ENCODE assay signal across 8 cellular contexts in the genomic region with DNA sequence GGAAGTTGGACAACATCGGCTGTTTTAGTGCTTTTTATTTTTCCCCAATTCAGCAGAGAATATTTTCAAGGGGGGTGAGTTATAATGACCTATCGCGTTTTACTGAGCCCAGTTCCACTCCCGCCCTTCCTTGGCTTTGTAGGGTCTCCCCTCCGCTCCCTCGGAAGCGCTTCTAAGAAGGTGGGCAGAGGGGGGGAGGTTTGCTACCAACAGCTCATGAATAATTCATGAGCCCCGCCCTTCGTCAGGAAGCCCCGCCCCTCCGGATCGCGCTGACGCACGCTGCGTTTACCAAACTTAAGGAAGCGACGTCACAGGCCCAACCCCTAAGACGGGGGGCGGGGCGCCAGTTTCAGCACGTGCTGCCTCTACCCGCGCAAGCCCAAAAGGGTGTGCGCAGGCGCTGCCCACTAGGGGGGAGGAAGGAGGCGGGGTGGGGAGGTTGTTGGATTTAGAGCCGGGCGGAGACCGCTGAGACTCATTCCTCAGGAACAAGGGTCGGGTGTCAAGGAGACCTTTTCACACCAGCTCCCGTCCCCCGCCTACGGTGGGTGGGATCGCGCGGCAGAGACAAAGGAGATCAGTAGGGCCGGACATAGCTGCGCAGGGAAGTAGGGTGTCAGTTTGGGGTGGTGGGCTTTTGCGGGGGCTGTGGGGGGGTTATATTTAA. TPM values are rescaled to one million over a fixed set of nuclear protein-coding genes. Genes with fewer than 3 reads are reported as not detected.
DNase-seq lines count a peak whose midpoint lies in the region; ATAC-seq, FAIRE-seq and TF ChIP-seq lines count a peak whose summit lies in the region.

No MANE protein-coding gene starts in this region.

- H3K4me1 ChIP-seq in A549 = peaks cover 26% of the 10 kb centered on the region; the same call in 2 of the 3 replicates
- H3K4me1 ChIP-seq in mammary epithelial cell (ENCODE audit: insufficient read depth, low read length) = peaks cover 20% of the 10 kb centered on the region
- peaks cover 28% of the 10 kb centered on the region for H3K4me1 ChIP-seq in skeletal muscle satellite cell (ENCODE audit: control insufficient read depth, insufficient read depth, low read length)

- TF ChIP-seq EP300 in A549 (IDR thresholded peaks at IDR 0.05) = no peak

- TF ChIP-seq RAD21 in A549 (conservative IDR thresholded peaks at IDR 0.05 in 1 of 2, IDR thresholded peaks at IDR 0.05 in 1 of 2) = no peak

- no peaks in the 10 kb centered on the region for H4K20me1 ChIP-seq in mammary epithelial cell (ENCODE audit: insufficient read depth, low read length)

- CTCF ChIA-PET in A549 (lab: Yijun Ruan, JAX) (interaction anchor here (1.0 to 1.8 kb wide), 5 partner anchors 11 to 54 kb away, joined by 3 to 7 read pairs (median 3); no protein-coding TSS in a partner anchor), mammary epithelial cell (lab: Charles Lee; ENCODE audit: low non-redundant PET) (no interaction called here)

- H3K9me3 ChIP-seq in A549 (peaks cover 5% of the 10 kb centered on the region; the same call in 1 of the 3 replicates), WERI-Rb-1 (ENCODE audit: severe bottlenecking) (no peaks in the 10 kb centered on the region), mammary epithelial cell (replicated peaks; ENCODE audit: insufficient read depth, low read length) (no peaks in the 10 kb centered on the region), iPS-18c (ENCODE audit: control insufficient read depth, insufficient read depth, low read length) (peaks cover 5% of the 10 kb centered on the region), skeletal muscle satellite cell (replicated peaks; ENCODE audit: low read length) (no peaks in the 10 kb centered on the region)

- peak overlapping the region; percentile 94 for H2AFZ ChIP-seq in mammary epithelial cell (ENCODE audit: low read depth, low read length)

- H3K4me3 ChIP-seq in A549 = peak overlapping the region; percentile 86
- peak overlapping the region; percentile 80 for H3K4me3 ChIP-seq in WERI-Rb-1 (ENCODE audit: low read depth, low read length)
- H3K4me3 ChIP-seq in mammary epithelial cell (replicated peaks in 1 of 3; ENCODE audit: insufficient read depth in 1 of 3, low read depth in 2 of 3, low read length in 3 of 3) = peak overlapping the region; percentile 83 to 91 (median 84)
- peak overlapping the region; percentile 71 for H3K4me3 ChIP-seq in iPS-18c (ENCODE audit: insufficient read depth, low read depth, low read length)
- H3K4me3 ChIP-seq in skeletal muscle satellite cell (ENCODE audit: low read length) = peak overlapping the region; percentile 90

- POLR2A ChIA-PET in A549 (lab: Yijun Ruan, JAX) = interaction anchor here (0.5 to 2.8 kb wide), 48 partner anchors 8 to 1538 kb away, joined by 3 to 23 read pairs (median 6); partner anchors contain the start of genes AGFG2, BUD31, COPS6 and FBXO24

- ATAC-seq in A549 (peak; percentile 63 to 73), GM18868 (IDR thresholded peaks at IDR 0.05; ENCODE audit: unreplicated experiment) (peak; percentile 48), HG03108 (IDR thresholded peaks at IDR 0.05; ENCODE audit: unreplicated experiment) (peak; percentile 43)

- TF ChIP-seq CTCF in A549 (IDR thresholded peaks at IDR 0.05) = no peak
- no peak for TF ChIP-seq CTCF in WERI-Rb-1 (IDR thresholded peaks at IDR 0.05; ENCODE audit: low read depth, low read length)
- TF ChIP-seq CTCF in mammary epithelial cell (conservative IDR thresholded peaks at IDR 0.05 in 1 of 2, IDR thresholded peaks at IDR 0.05 in 1 of 2; ENCODE audit: extremely low read depth in 1 of 2, insufficient read depth in 1 of 2, low read depth in 1 of 2, low read length in 2 of 2) = no peak

- BruUV-seq in mammary epithelial cell (replicated peaks; lab: Mats Ljungman, UMichigan) = TSS peak; percentile 88

- H3K27me3 ChIP-seq in WERI-Rb-1 (ENCODE audit: insufficient read depth, low read depth, severe bottlenecking) (no peaks in the 10 kb centered on the region), mammary epithelial cell (ENCODE audit: insufficient read depth, low read length) (no peaks in the 10 kb centered on the region), skeletal muscle satellite cell (ENCODE audit: control insufficient read depth, insufficient read depth, low read length) (no peaks in the 10 kb centered on the region)

- DNase-seq in A549 (ENCODE audit: low read depth in 1 of 2, low spot score in 1 of 2) (peak; percentile 93 to 100), NCI-H2196 treated with DMSO at 0.1 percent for 48 hours (lab: John Stamatoyannopoulos, UW; ENCODE audit: unreplicated experiment) (peak; percentile 96), WERI-Rb-1 (peak; percentile 100), mammary epithelial cell (peak; percentile 99)

- dilution Hi-C loops in mammary epithelial cell (cut with HindIII; ENCODE audit: low sequenced_read_pairs) = no loop called here

- H3K36me3 ChIP-seq in WERI-Rb-1 (peaks cover 41% of the 10 kb centered on the region), mammary epithelial cell (ENCODE audit: insufficient read depth, low read length) (peaks cover 12% of the 10 kb centered on the region), skeletal muscle satellite cell (ENCODE audit: insufficient read depth, low read length) (peaks cover 37% of the 10 kb centered on the region)

- peak; percentile 28 for FAIRE-seq in A549 (lab: Jason Lieb, UNC)

- peak; percentile 93 for TF ChIP-seq POLR2A in A549 (IDR thresholded peaks at IDR 0.05; ENCODE audit: low read length)

- peak overlapping the region; percentile 95 for H3K9ac ChIP-seq in mammary epithelial cell (ENCODE audit: insufficient read depth, low read length)
- peak overlapping the region; percentile 99 for H3K9ac ChIP-seq in skeletal muscle satellite cell (ENCODE audit: low read depth, low read length)

- in situ Hi-C loops in mammary epithelial cell (cut with MboI; ENCODE audit: low sequenced_read_pairs in 2 of 2) = no loop called here

- peaks cover 45% of the 10 kb centered on the region for H3K79me2 ChIP-seq in mammary epithelial cell (ENCODE audit: insufficient read depth, low read length)

- H3K4me2 ChIP-seq in A549 (peak overlapping the region; percentile 88), mammary epithelial cell (ENCODE audit: insufficient read depth, low read depth, low read length) (peak overlapping the region; percentile 95), skeletal muscle satellite cell (ENCODE audit: low read length) (peak overlapping the region; percentile 98)

- intact Hi-C loops in mammary epithelial cell (cut with micrococcal nuclease) = loop anchor here (1.0 to 2.0 kb wide), 2 partner anchors 50 to 157 kb away; partner anchors contain the start of genes FBXO24, LRCH4 and TSC22D4

- H3K27ac ChIP-seq in A549 = peak overlapping the region; percentile 93 to 100
- H3K27ac ChIP-seq in WERI-Rb-1 = peak overlapping the region; percentile 98
- H3K27ac ChIP-seq in mammary epithelial cell (ENCODE audit: insufficient read depth, low read depth, low read length) = peak overlapping the region; percentile 95

- WGBS in A549 (ENCODE audit: missing lambda C conversion rate) = 1% methylated on average over 20 of the region's 40 CpGs
- WGBS in mammary epithelial cell (ENCODE audit: low coverage, missing lambda C conversion rate) = 0% methylated on average over 8 of the region's 40 CpGs

RNA-seq across cellular contexts. Expression of gene MEPCE, which starts 0.5 kb away (rescaled TPM):
- polyA plus RNA-seq in A549 (2011; rRNA removed) (10.0 and 13.1 TPM in 2 replicates), A549 (2017; fragmentation: RNase III; extraction: RNeasy Plus Mini Kit Qiagen cat#74134 plus additional on column Dnase treatment) (36.7 to 38.4 TPM (median 38.2 TPM) in 3 replicates), mammary epithelial cell (24.1 TPM)
- polyA plus RNA-seq in A549 (2012; cell fraction: cytosol; rRNA removed) = 19.7 and 25.3 TPM in 2 replicates
- 30.0 and 34.0 TPM in 2 replicates for polyA plus RNA-seq in A549 (2012; cell fraction: nucleus; rRNA removed)
- polyA minus RNA-seq in A549 (2011; rRNA and poly(A)+ RNA removed) = 22.3 and 25.4 TPM in 2 replicates
- total RNA-seq in mammary epithelial cell = 10 to 100 TPM; 23.2 to 39.5 TPM
- polyA minus RNA-seq in mammary epithelial cell = 37.6 TPM
- total RNA-seq in skeletal muscle satellite cell (2012; rRNA removed) = 26.6 and 40.6 TPM in 2 replicates

RNA-seq across cellular contexts. Expression of gene ZCWPW1, which starts 0.6 kb away (rescaled TPM):
- polyA plus RNA-seq in A549 (2011; rRNA removed) (3.5 and 4.2 TPM in 2 replicates), A549 (2017; fragmentation: RNase III; extraction: RNeasy Plus Mini Kit Qiagen cat#74134 plus additional on column Dnase treatment) (1.9 to 2.5 TPM (median 2.0 TPM) in 3 replicates), mammary epithelial cell (1.1 TPM)
- 1.2 and 1.6 TPM in 2 replicates for polyA plus RNA-seq in A549 (2012; cell fraction: cytosol; rRNA removed)
- 1.7 TPM in 2 replicates for polyA plus RNA-seq in A549 (2012; cell fraction: nucleus; rRNA removed)
- 1.4 and 2.7 TPM in 2 replicates for polyA minus RNA-seq in A549 (2011; rRNA and poly(A)+ RNA removed)
- total RNA-seq in mammary epithelial cell = 1 to 10 TPM; 1.0 to 1.7 TPM
- 0.36 TPM for polyA minus RNA-seq in mammary epithelial cell
- 0.66 and 1.0 TPM in 2 replicates for total RNA-seq in skeletal muscle satellite cell (2012; rRNA removed)

RNA-seq across cellular contexts. Expression of gene PPP1R35, which starts 7.2 kb away (rescaled TPM):
- 15.2 and 15.7 TPM in 2 replicates for polyA plus RNA-seq in A549 (2011; rRNA removed)
- polyA plus RNA-seq in A549 (2012; cell fraction: cytosol; rRNA removed) = 66.3 and 69.9 TPM in 2 replicates
- 103 and 122 TPM in 2 replicates for polyA plus RNA-seq in A549 (2012; cell fraction: nucleus; rRNA removed)
- polyA plus RNA-seq in A549 (2017; fragmentation: RNase III; extraction: RNeasy Plus Mini Kit Qiagen cat#74134 plus additional on column Dnase treatment) = 29.9 to 33.0 TPM (median 31.6 TPM) in 3 replicates
- polyA minus RNA-seq in A549 (2011; rRNA and poly(A)+ RNA removed) = 9.5 and 10.7 TPM in 2 replicates
- 10 to 100 TPM; 13.8 to 36.3 TPM for total RNA-seq in mammary epithelial cell
- polyA plus RNA-seq in mammary epithelial cell = 20.3 TPM
- polyA minus RNA-seq in mammary epithelial cell = 19.4 TPM
- total RNA-seq in skeletal muscle satellite cell (2012; rRNA removed) = 11.8 and 12.7 TPM in 2 replicates

RNA-seq across cellular contexts. Expression of gene SPACDR, which starts 35.0 kb away (rescaled TPM):
- polyA plus RNA-seq in A549 (2011; rRNA removed) = 0.17 and 0.40 TPM in 2 replicates
- 0.49 and 0.54 TPM in 2 replicates for polyA plus RNA-seq in A549 (2012; cell fraction: cytosol; rRNA removed)
- 0.62 and 0.92 TPM in 2 replicates for polyA plus RNA-seq in A549 (2012; cell fraction: nucleus; rRNA removed)
- 0.33 to 0.39 TPM (median 0.34 TPM) in 3 replicates for polyA plus RNA-seq in A549 (2017; fragmentation: RNase III; extraction: RNeasy Plus Mini Kit Qiagen cat#74134 plus additional on column Dnase treatment)
- not detected in 2 replicates for polyA minus RNA-seq in A549 (2011; rRNA and poly(A)+ RNA removed)
- total RNA-seq in mammary epithelial cell = under 1 TPM in 1 of 2 donors, not detected in 1; 0.59 TPM
- 0.33 TPM for polyA plus RNA-seq in mammary epithelial cell
- polyA minus RNA-seq in mammary epithelial cell = not detected
- total RNA-seq in skeletal muscle satellite cell (2012; rRNA removed) = 0.51 and 1.1 TPM in 2 replicates

RNA-seq across cellular contexts. Expression of gene TSC22D4, which starts 49.9 kb away (rescaled TPM):
- polyA plus RNA-seq in A549 (2011; rRNA removed) = 6.2 and 7.9 TPM in 2 replicates
- 15.5 and 22.6 TPM in 2 replicates for polyA plus RNA-seq in A549 (2012; cell fraction: cytosol; rRNA removed)
- polyA plus RNA-seq in A549 (2012; cell fraction: nucleus; rRNA removed) = 26.1 and 31.1 TPM in 2 replicates
- polyA plus RNA-seq in A549 (2017; fragmentation: RNase III; extraction: RNeasy Plus Mini Kit Qiagen cat#74134 plus additional on column Dnase treatment) = 20.7 to 28.9 TPM (median 28.3 TPM) in 3 replicates
- polyA minus RNA-seq in A549 (2011; rRNA and poly(A)+ RNA removed) = 6.5 and 8.2 TPM in 2 replicates
- 10 to 100 TPM; 12.0 to 35.2 TPM for total RNA-seq in mammary epithelial cell
- 20.6 TPM for polyA plus RNA-seq in mammary epithelial cell
- polyA minus RNA-seq in mammary epithelial cell = 14.0 TPM
- total RNA-seq in skeletal muscle satellite cell (2012; rRNA removed) = 34.5 and 41.9 TPM in 2 replicates

Comparison
In these comparisons a context has a peak if more than half of its experiments do, and no peak if none do; other contexts are left out.
1. Peak in every context shown above with its lines: DNase-seq, ATAC-seq, H3K4me3 ChIP-seq and H3K27ac ChIP-seq.